Comparison of ENCODE assay signal across 1 cellular context in genomic region chr2:19989681-19990415, GRCh38.
TF ChIP-seq lines count a peak whose summit lies in the region.

TSS of gene WDR35 (minus strand) at chr2:19990105. CDS start at chr2:19990015, 90 bp downstream.

TF ChIP-seq in HepG2, 621 proteins besides CTCF, POLR2A, EP300 and RAD21 (continued from another document and continues in another):
- TF ChIP-seq RORA (CRISPR knock-in tag; IDR thresholded peaks at IDR 0.05), result no peak
- TF ChIP-seq, protein P1, sequence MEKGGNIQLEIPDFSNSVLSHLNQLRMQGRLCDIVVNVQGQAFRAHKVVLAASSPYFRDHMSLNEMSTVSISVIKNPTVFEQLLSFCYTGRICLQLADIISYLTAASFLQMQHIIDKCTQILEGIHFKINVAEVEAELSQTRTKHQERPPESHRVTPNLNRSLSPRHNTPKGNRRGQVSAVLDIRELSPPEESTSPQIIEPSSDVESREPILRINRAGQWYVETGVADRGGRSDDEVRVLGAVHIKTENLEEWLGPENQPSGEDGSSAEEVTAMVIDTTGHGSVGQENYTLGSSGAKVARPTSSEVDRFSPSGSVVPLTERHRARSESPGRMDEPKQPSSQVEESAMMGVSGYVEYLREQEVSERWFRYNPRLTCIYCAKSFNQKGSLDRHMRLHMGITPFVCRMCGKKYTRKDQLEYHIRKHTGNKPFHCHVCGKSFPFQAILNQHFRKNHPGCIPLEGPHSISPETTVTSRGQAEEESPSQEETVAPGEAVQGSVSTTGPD (CRISPR knock-in tag; IDR thresholded peaks at IDR 0.05), result no peak
- TF ChIP-seq ARID4A (CRISPR knock-in tag; IDR thresholded peaks at IDR 0.05; ENCODE audit: borderline replicate concordance), result peak; percentile 99
- no peak for TF ChIP-seq NONO (IDR thresholded peaks at IDR 0.05)
- peak; percentile 96 for TF ChIP-seq NONO (CRISPR knock-in tag; conservative IDR thresholded peaks at IDR 0.05)
- TF ChIP-seq, protein P2, sequence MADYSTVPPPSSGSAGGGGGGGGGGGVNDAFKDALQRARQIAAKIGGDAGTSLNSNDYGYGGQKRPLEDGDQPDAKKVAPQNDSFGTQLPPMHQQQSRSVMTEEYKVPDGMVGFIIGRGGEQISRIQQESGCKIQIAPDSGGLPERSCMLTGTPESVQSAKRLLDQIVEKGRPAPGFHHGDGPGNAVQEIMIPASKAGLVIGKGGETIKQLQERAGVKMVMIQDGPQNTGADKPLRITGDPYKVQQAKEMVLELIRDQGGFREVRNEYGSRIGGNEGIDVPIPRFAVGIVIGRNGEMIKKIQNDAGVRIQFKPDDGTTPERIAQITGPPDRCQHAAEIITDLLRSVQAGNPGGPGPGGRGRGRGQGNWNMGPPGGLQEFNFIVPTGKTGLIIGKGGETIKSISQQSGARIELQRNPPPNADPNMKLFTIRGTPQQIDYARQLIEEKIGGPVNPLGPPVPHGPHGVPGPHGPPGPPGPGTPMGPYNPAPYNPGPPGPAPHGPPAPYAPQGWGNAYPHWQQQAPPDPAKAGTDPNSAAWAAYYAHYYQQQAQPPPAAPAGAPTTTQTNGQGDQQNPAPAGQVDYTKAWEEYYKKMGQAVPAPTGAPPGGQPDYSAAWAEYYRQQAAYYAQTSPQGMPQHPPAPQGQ (CRISPR knock-in tag; IDR thresholded peaks at IDR 0.05; ENCODE audit: borderline replicate concordance), result peak; percentile 79; the same call in 1 of the 2 replicates
- TF ChIP-seq ZNF326 (CRISPR knock-in tag; IDR thresholded peaks at IDR 0.05; ENCODE audit: borderline replicate concordance), result no peak
- peak; percentile 82 for TF ChIP-seq ZNF816 (CRISPR knock-in tag; IDR thresholded peaks at IDR 0.05; ENCODE audit: borderline replicate concordance)
- no peak for TF ChIP-seq ZNF260 (CRISPR knock-in tag; IDR thresholded peaks at IDR 0.05; ENCODE audit: borderline replicate concordance, low read depth)
- peak; percentile 95 for TF ChIP-seq ZNF598 (CRISPR knock-in tag; IDR thresholded peaks at IDR 0.05; ENCODE audit: borderline replicate concordance)
- TF ChIP-seq ZNF766 (CRISPR knock-in tag; IDR thresholded peaks at IDR 0.05; ENCODE audit: borderline replicate concordance), result peak; percentile 82; the same call in 1 of the 2 replicates
- TF ChIP-seq PLRG1 (conservative IDR thresholded peaks at IDR 0.05), result no peak
- peak in 1 of 2 experiments; percentile 51; a peak in 3 of 4 replicates for TF ChIP-seq REST (IDR thresholded peaks at IDR 0.05; ENCODE audit: borderline replicate concordance in 1 of 2, low read depth in 1 of 2, low read length in 2 of 2)
- TF ChIP-seq PRMT3 (CRISPR knock-in tag; IDR thresholded peaks at IDR 0.05; ENCODE audit: borderline replicate concordance, low read depth), result no peak; the same call in 1 of the 2 replicates
- TF ChIP-seq, protein P3, sequence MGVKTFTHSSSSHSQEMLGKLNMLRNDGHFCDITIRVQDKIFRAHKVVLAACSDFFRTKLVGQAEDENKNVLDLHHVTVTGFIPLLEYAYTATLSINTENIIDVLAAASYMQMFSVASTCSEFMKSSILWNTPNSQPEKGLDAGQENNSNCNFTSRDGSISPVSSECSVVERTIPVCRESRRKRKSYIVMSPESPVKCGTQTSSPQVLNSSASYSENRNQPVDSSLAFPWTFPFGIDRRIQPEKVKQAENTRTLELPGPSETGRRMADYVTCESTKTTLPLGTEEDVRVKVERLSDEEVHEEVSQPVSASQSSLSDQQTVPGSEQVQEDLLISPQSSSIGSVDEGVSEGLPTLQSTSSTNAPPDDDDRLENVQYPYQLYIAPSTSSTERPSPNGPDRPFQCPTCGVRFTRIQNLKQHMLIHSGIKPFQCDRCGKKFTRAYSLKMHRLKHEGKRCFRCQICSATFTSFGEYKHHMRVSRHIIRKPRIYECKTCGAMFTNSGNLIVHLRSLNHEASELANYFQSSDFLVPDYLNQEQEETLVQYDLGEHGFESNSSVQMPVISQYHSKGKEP (CRISPR knock-in tag; IDR thresholded peaks at IDR 0.05), result no peak
- no peak for TF ChIP-seq SETDB1 (CRISPR knock-in tag; IDR thresholded peaks at IDR 0.05; ENCODE audit: borderline replicate concordance)
- peak; percentile 91 for TF ChIP-seq TGIF2 (CRISPR knock-in tag; IDR thresholded peaks at IDR 0.05)
- TF ChIP-seq TBL1XR1 (IDR thresholded peaks at IDR 0.05; ENCODE audit: borderline replicate concordance, low read length, partially characterized antibody), result no peak
- TF ChIP-seq ZBTB49 (CRISPR knock-in tag; IDR thresholded peaks at IDR 0.05; ENCODE audit: borderline replicate concordance), result no peak
- TF ChIP-seq, protein P4, sequence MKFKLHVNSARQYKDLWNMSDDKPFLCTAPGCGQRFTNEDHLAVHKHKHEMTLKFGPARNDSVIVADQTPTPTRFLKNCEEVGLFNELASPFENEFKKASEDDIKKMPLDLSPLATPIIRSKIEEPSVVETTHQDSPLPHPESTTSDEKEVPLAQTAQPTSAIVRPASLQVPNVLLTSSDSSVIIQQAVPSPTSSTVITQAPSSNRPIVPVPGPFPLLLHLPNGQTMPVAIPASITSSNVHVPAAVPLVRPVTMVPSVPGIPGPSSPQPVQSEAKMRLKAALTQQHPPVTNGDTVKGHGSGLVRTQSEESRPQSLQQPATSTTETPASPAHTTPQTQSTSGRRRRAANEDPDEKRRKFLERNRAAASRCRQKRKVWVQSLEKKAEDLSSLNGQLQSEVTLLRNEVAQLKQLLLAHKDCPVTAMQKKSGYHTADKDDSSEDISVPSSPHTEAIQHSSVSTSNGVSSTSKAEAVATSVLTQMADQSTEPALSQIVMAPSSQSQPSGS (CRISPR knock-in tag; IDR thresholded peaks at IDR 0.05), result no peak; the same call in 1 of the 2 replicates
- peak; percentile 57; the same call in 1 of the 2 replicates for TF ChIP-seq ZNF33B (CRISPR knock-in tag; IDR thresholded peaks at IDR 0.05)
- TF ChIP-seq JUN (CRISPR knock-in tag; IDR thresholded peaks at IDR 0.05), result no peak
- no peak for TF ChIP-seq HDAC6 (IDR thresholded peaks at IDR 0.05; ENCODE audit: low read depth, low read length)
- TF ChIP-seq ZNF382 (CRISPR knock-in tag; IDR thresholded peaks at IDR 0.05; ENCODE audit: borderline replicate concordance), result no peak
- no peak for TF ChIP-seq SNRNP70 (IDR thresholded peaks at IDR 0.05; ENCODE audit: low read depth, low read length)
- TF ChIP-seq ZNF432 (CRISPR knock-in tag; IDR thresholded peaks at IDR 0.05; ENCODE audit: borderline replicate concordance), result no peak
- no peak for TF ChIP-seq GRHL1 (CRISPR knock-in tag; conservative IDR thresholded peaks at IDR 0.05)
- TF ChIP-seq SOX5 (CRISPR knock-in tag; IDR thresholded peaks at IDR 0.05; ENCODE audit: borderline replicate concordance), result peak; percentile 50; the same call in 1 of the 2 replicates
- no peak for TF ChIP-seq MIER2 (CRISPR knock-in tag; IDR thresholded peaks at IDR 0.05)
- TF ChIP-seq ZNF670 (CRISPR knock-in tag; IDR thresholded peaks at IDR 0.05; ENCODE audit: borderline replicate concordance), result peak; percentile 95; the same call in 1 of the 2 replicates
- peak; percentile 92 for TF ChIP-seq MYC (CRISPR knock-in tag; IDR thresholded peaks at IDR 0.05; ENCODE audit: borderline replicate concordance)
- peak; percentile 87; the same call in 1 of the 2 replicates for TF ChIP-seq ZNF329 (CRISPR knock-in tag; IDR thresholded peaks at IDR 0.05; ENCODE audit: low read depth)
- peak; percentile 86 for TF ChIP-seq POGZ (CRISPR knock-in tag; IDR thresholded peaks at IDR 0.05)
- TF ChIP-seq, protein P5, sequence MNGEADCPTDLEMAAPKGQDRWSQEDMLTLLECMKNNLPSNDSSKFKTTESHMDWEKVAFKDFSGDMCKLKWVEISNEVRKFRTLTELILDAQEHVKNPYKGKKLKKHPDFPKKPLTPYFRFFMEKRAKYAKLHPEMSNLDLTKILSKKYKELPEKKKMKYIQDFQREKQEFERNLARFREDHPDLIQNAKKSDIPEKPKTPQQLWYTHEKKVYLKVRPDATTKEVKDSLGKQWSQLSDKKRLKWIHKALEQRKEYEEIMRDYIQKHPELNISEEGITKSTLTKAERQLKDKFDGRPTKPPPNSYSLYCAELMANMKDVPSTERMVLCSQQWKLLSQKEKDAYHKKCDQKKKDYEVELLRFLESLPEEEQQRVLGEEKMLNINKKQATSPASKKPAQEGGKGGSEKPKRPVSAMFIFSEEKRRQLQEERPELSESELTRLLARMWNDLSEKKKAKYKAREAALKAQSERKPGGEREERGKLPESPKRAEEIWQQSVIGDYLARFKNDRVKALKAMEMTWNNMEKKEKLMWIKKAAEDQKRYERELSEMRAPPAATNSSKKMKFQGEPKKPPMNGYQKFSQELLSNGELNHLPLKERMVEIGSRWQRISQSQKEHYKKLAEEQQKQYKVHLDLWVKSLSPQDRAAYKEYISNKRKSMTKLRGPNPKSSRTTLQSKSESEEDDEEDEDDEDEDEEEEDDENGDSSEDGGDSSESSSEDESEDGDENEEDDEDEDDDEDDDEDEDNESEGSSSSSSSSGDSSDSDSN (CRISPR knock-in tag; IDR thresholded peaks at IDR 0.05), result peak; percentile 96
- TF ChIP-seq AGO2 (optimal IDR thresholded peaks at IDR 0.05; ENCODE audit: low read depth, low read length), result peak; percentile 94
- peak; percentile 77; the same call in 1 of the 2 replicates for TF ChIP-seq ZNF619 (CRISPR knock-in tag; IDR thresholded peaks at IDR 0.05)
- TF ChIP-seq KLF11 (CRISPR knock-in tag; IDR thresholded peaks at IDR 0.05), result 0 out of 2 replicates have a peak, but pooled peaks have one; percentile 54
- peak; percentile 85 for TF ChIP-seq ZNF451 (CRISPR knock-in tag; IDR thresholded peaks at IDR 0.05)
